ENCODE assay signal across 10 cellular contexts in genomic region chr7:87476179-87476557, GRCh38. TPM values are rescaled to one million over a fixed set of nuclear protein-coding genes. Genes with fewer than 3 reads are reported as not detected.
A peak's percentile ranks its signal among the peaks of the same experiment; 100 is the strongest.
DNase-seq lines count a peak whose midpoint lies in the region; ATAC-seq lines count a peak whose summit lies in the region.
"Had no signal": no experiment of that assay in that cellular context is flagged by ENCODE, and none has a peak within 500 bp of the region (broad histone marks: within the 10 kb centered on the region; RNA-seq: fewer than 3 reads in every experiment).

No MANE protein-coding gene starts in this region.

- H3K4me3 ChIP-seq in iPS-15b (ENCODE audit: low read depth, low read length), result peak overlapping the region; percentile 53
- H3K4me3 ChIP-seq in skeletal muscle cell (ENCODE audit: low read depth, low read length), result peak overlapping the region; percentile 44

- no peaks in the 10 kb centered on the region for H3K36me3 Mint-ChIP-seq in T-cell

- H3K27me3 ChIP-seq in iPS-15b (ENCODE audit: control insufficient read depth, insufficient read depth, low read length), result peaks cover 43% of the 10 kb centered on the region

- DNase-seq in T-cell (no peak), skeletal muscle cell (ENCODE audit: low read depth) (no peak), G401 (ENCODE audit: low spot score) (no peak), NCI-H2029 treated with DMSO at 0.1 percent for 48 hours (lab: John Stamatoyannopoulos, UW) (no peak), COLO829 (ENCODE audit: low spot score) (no peak), Ammon's horn (ENCODE audit: low spot score) (no peak)
- DNase-seq: hippocampal formation; stimulated activated CD8-positive, alpha-beta memory T cell treated with anti-CD3 and anti-CD28 coated beads, Interleukin-4, amount 100 ng/mL, for 48 hours had no signal

- H3K27ac Mint-ChIP-seq in T-cell, result no peak overlapping the region

- H3K9me3 ChIP-seq in ES-I3 (ENCODE audit: control insufficient read depth, insufficient read depth, low read length) (no peaks in the 10 kb centered on the region), iPS-15b (ENCODE audit: control insufficient read depth, insufficient read depth, low read length) (no peaks in the 10 kb centered on the region)

- H3K4me1 ChIP-seq in ES-I3 (ENCODE audit: insufficient read depth, low read length) (no peaks in the 10 kb centered on the region), iPS-15b (ENCODE audit: control insufficient read depth, insufficient read depth, low read length) (peaks cover 7% of the 10 kb centered on the region)

- POLR2A ChIA-PET in T-cell (lab: Charles Lee), result no interaction called here

- peak overlapping the region; percentile 65; the same call in 1 of the 2 replicates for H3K9ac ChIP-seq in ES-I3 (ENCODE audit: low read depth, low read length)
- peak overlapping the region; percentile 10 for H3K9ac ChIP-seq in iPS-15b (ENCODE audit: low read depth, low read length)

- no peaks in the 10 kb centered on the region for H3K9me3 Mint-ChIP-seq in T-cell

- ATAC-seq in T-cell (replicated peaks in 1 of 4), result no peak

- H3K4me3 Mint-ChIP-seq in T-cell, result peak overlapping the region; percentile 21 to 53 (median 37)

- CTCF ChIA-PET in T-cell (lab: Charles Lee), result no interaction called here

- peaks cover 0 to 19% (median 15%) of the 10 kb centered on the region in 3 donors for H3K4me1 Mint-ChIP-seq in T-cell

- H3K36me3 ChIP-seq in ES-I3 (ENCODE audit: insufficient read depth, low read length), result no peaks in the 10 kb centered on the region
- H3K36me3 ChIP-seq in iPS-15b (ENCODE audit: control insufficient read depth, insufficient read depth, low read length), result no peaks in the 10 kb centered on the region

- peaks cover 32 to 36% of the 10 kb centered on the region in 2 donors for H3K27me3 Mint-ChIP-seq in T-cell

- in situ Hi-C loops in G401 (cut with HindIII; ENCODE audit: low sequenced_read_pairs), result no loop called here

RNA-seq across cellular contexts. Expression of gene ABCB4, which starts 0.7 kb away (rescaled TPM):
- total RNA-seq in T-cell, result 1 to 10 TPM in 1 of 5 donors, under 1 TPM in 4; 0.12 to 2.0 (median 0.60) TPM
- not detected in 2 replicates for total RNA-seq in G401 (2014; rRNA removed; shearing (Covaris generic))
